In the genomic region with DNA sequence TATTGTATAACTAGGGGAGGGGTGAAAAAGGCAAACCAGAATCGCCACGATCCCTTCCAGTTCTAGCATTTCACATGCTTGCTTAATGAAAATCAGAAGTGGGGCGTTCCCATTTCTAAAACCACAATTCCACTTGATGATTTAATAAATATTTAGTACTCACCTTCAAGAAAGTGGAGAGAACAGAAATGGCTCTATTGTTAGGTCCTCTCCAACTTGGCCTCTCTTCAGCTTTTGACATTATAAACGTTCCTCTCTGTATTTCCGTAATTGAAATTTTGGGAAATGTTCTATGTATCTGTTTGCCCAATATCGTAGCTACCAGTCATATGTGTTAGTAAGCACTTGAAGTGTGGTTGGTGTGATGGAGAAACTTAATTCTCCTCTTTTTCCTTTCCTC, we compare ENCODE assay signal across 3 cellular contexts.
"Had no signal": no experiment of that assay in that cellular context is flagged by ENCODE, and none has a peak within 500 bp of the region (broad histone marks: within the 10 kb centered on the region; RNA-seq: fewer than 3 reads in every experiment).

No MANE protein-coding gene starts in this region.

- ATAC-seq: GM12878 had no signal

- H3K4me3 ChIP-seq: GM12878 had no signal

- DNase-seq: GDM1, GF-D8 had no signal
